ENCODE assay signal across 8 cellular contexts in genomic region chr1:145823565-145824498, GRCh38.
A peak's percentile ranks its signal among the peaks of the same experiment; 100 is the strongest.
DNase-seq lines count a peak whose midpoint lies in the region; ATAC-seq lines count a peak whose summit lies in the region.

TSS of gene POLR3C (plus strand) at chr1:145824200. CDS start at chr1:145825777, 1,577 bp downstream.
TSS of gene RNF115 (minus strand) at chr1:145824095. CDS start at chr1:145823873, 222 bp downstream.

- DNase-seq in AG08396 (ENCODE audit: low spot score) (peak; percentile 91), NCI-H345 treated with DMSO at 0.1 percent for 48 hours (lab: John Stamatoyannopoulos, UW; ENCODE audit: unreplicated experiment) (peak; percentile 95), caudate nucleus (lab: John Stamatoyannopoulos, UW) (peak in 59 of 61 donors; percentile 29 to 91 (median 83)), inferior parietal cortex (ENCODE audit: extremely low spot score) (peak; percentile 89)
- peak; percentile 53 to 79 (median 69) for DNase-seq in activated CD4-positive, CD25-positive, alpha-beta regulatory T cell (lab: John Stamatoyannopoulos, UW)
- peak; percentile 66 to 72 for DNase-seq in stimulated activated CD4-positive, alpha-beta T cell treated with anti-CD3 and anti-CD28 coated beads, Interleukin-12 subunit alpha, Interleukin-12 subunit beta, amount 100 ng/mL, for 24 hours (ENCODE audit: low read depth in 2 of 2)

- peak; percentile 83 for ATAC-seq in GM19025 (IDR thresholded peaks at IDR 0.05; ENCODE audit: low read depth, unreplicated experiment)
- peak; percentile 85 for ATAC-seq in HG03280 (IDR thresholded peaks at IDR 0.05; ENCODE audit: unreplicated experiment)

- peak within 1 kb of the TSS; percentile 89 for H3K27ac ChIP-seq in caudate nucleus (ENCODE audit: low read depth, low read length)

Comparison
In these comparisons a context has a peak if more than half of its experiments do, and no peak if none do; other contexts are left out.
1. Peak in every context shown above with its lines: DNase-seq, ATAC-seq and H3K27ac ChIP-seq.